ENCODE assay signal across 1 cellular context in the genomic region with DNA sequence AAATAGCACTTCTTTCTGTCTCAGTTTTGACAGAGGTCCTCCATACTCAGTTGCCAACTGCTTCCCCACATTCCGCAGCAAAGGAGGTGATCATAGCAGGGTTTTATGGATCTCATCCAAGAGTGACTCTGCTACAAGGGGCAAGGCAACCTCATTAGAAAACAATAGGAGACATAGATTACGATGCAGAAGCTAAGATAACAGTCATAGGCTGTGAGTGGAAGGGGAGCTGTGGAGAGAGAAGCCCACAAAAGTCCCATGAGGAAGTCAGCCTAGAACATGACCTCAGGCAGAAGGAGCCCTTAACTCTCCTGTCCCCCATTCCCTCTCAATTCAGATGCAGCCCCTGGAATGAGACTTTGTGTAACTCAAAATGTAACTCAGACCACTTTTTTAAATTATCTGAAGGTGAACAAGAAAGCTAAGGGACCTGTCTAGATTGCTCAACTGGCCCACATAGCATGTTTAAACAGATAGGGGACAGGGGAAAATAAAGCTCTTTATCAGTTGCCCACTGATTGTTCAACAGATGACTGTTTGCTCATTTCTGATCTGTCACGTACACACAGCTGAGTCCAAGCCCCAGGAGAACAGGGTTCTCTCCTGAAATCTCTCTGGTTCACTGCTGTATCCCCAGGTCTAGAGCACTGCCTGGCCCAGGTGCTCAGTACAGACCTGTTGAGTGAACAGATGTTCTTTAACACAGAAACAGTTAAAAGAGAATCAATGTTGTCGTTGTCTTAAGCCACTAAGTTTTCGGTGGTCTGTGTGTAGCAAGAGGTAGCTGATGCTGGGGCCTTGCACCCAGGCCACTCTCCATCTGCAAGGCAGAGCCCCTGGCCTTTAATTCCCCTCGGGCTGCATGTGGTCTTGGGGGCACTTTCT.
TF ChIP-seq lines count a peak whose summit lies in the region.

No MANE protein-coding gene starts in this region.

TF ChIP-seq in HepG2, 621 proteins besides CTCF, POLR2A, EP300 and RAD21 (continued from another document):
- TF ChIP-seq, protein P1, sequence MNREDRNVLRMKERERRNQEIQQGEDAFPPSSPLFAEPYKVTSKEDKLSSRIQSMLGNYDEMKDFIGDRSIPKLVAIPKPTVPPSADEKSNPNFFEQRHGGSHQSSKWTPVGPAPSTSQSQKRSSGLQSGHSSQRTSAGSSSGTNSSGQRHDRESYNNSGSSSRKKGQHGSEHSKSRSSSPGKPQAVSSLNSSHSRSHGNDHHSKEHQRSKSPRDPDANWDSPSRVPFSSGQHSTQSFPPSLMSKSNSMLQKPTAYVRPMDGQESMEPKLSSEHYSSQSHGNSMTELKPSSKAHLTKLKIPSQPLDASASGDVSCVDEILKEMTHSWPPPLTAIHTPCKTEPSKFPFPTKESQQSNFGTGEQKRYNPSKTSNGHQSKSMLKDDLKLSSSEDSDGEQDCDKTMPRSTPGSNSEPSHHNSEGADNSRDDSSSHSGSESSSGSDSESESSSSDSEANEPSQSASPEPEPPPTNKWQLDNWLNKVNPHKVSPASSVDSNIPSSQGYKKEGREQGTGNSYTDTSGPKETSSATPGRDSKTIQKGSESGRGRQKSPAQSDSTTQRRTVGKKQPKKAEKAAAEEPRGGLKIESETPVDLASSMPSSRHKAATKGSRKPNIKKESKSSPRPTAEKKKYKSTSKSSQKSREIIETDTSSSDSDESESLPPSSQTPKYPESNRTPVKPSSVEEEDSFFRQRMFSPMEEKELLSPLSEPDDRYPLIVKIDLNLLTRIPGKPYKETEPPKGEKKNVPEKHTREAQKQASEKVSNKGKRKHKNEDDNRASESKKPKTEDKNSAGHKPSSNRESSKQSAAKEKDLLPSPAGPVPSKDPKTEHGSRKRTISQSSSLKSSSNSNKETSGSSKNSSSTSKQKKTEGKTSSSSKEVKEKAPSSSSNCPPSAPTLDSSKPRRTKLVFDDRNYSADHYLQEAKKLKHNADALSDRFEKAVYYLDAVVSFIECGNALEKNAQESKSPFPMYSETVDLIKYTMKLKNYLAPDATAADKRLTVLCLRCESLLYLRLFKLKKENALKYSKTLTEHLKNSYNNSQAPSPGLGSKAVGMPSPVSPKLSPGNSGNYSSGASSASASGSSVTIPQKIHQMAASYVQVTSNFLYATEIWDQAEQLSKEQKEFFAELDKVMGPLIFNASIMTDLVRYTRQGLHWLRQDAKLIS (CRISPR knock-in tag; IDR thresholded peaks at IDR 0.05), result no peak; the same call in 1 of the 2 replicates
- TF ChIP-seq NR2F1 (CRISPR knock-in tag; IDR thresholded peaks at IDR 0.05) (no peak; a peak in 1 of 4 replicates), HNRNPK (IDR thresholded peaks at IDR 0.05; ENCODE audit: low read depth, low read length, poor library complexity, severe bottlenecking) (no peak), PITX1 (CRISPR knock-in tag; IDR thresholded peaks at IDR 0.05) (peak; percentile 96), TCF12 (IDR thresholded peaks at IDR 0.05) (no peak), TCF12 (CRISPR knock-in tag; IDR thresholded peaks at IDR 0.05) (peak; percentile 91; the same call in 1 of the 2 replicates), NBN (conservative IDR thresholded peaks at IDR 0.05) (no peak), ZNF749 (CRISPR knock-in tag; IDR thresholded peaks at IDR 0.05; ENCODE audit: borderline replicate concordance) (no peak), ZNF205 (CRISPR knock-in tag; IDR thresholded peaks at IDR 0.05) (peak; percentile 74; the same call in 1 of the 2 replicates), ZNF12 (CRISPR knock-in tag; IDR thresholded peaks at IDR 0.05) (0 out of 2 replicates have a peak, but pooled peaks have one; percentile 38), SAFB2 (CRISPR knock-in tag; IDR thresholded peaks at IDR 0.05; ENCODE audit: borderline replicate concordance, low read depth) (no peak; the same call in 1 of the 2 replicates)
- TF ChIP-seq, protein P2, sequence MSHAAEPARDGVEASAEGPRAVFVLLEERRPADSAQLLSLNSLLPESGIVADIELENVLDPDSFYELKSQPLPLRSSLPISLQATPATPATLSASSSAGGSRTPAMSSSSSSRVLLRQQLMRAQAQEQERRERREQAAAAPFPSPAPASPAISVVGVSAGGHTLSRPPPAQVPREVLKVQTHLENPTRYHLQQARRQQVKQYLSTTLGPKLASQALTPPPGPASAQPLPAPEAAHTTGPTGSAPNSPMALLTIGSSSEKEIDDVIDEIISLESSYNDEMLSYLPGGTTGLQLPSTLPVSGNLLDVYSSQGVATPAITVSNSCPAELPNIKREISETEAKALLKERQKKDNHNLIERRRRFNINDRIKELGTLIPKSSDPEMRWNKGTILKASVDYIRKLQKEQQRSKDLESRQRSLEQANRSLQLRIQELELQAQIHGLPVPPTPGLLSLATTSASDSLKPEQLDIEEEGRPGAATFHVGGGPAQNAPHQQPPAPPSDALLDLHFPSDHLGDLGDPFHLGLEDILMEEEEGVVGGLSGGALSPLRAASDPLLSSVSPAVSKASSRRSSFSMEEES (CRISPR knock-in tag; IDR thresholded peaks at IDR 0.05), result peak; percentile 77; the same call in 1 of the 2 replicates
- TF ChIP-seq, protein P3, sequence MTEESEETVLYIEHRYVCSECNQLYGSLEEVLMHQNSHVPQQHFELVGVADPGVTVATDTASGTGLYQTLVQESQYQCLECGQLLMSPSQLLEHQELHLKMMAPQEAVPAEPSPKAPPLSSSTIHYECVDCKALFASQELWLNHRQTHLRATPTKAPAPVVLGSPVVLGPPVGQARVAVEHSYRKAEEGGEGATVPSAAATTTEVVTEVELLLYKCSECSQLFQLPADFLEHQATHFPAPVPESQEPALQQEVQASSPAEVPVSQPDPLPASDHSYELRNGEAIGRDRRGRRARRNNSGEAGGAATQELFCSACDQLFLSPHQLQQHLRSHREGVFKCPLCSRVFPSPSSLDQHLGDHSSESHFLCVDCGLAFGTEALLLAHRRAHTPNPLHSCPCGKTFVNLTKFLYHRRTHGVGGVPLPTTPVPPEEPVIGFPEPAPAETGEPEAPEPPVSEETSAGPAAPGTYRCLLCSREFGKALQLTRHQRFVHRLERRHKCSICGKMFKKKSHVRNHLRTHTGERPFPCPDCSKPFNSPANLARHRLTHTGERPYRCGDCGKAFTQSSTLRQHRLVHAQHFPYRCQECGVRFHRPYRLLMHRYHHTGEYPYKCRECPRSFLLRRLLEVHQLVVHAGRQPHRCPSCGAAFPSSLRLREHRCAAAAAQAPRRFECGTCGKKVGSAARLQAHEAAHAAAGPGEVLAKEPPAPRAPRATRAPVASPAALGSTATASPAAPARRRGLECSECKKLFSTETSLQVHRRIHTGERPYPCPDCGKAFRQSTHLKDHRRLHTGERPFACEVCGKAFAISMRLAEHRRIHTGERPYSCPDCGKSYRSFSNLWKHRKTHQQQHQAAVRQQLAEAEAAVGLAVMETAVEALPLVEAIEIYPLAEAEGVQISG (CRISPR knock-in tag; IDR thresholded peaks at IDR 0.05), result peak; percentile 85
- TF ChIP-seq, protein P4, sequence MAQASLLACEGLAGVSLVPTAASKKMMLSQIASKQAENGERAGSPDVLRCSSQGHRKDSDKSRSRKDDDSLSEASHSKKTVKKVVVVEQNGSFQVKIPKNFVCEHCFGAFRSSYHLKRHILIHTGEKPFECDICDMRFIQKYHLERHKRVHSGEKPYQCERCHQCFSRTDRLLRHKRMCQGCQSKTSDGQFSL (CRISPR knock-in tag; IDR thresholded peaks at IDR 0.05), result no peak
